11 cellular contexts compared by ENCODE assay signal in the genomic region with DNA sequence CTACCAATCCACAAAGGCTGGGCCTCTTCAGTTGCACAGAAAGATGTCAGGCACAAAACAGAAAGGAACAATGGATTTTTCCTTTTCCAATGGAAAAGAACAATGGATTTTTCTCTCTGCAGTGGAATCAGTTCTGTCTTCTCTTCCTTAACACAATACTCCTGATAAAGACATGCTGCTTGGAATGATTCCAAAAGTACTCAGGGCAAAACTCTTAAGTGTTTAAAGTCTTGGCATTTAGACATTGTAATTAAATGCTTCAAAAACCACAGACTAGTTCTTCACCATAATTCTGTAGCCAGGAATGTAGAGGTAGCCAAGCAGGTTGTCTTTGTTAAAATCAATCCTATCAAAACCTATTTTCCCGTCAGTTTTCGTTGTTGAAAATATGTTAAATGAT. TPM values are rescaled to one million over a fixed set of nuclear protein-coding genes. Genes with fewer than 3 reads are reported as not detected.
DNase-seq lines count a peak whose midpoint lies in the region; ATAC-seq, FAIRE-seq and TF ChIP-seq lines count a peak whose summit lies in the region.
"Had no signal": no experiment of that assay in that cellular context is flagged by ENCODE, and none has a peak within 500 bp of the region (broad histone marks: within the 10 kb centered on the region; RNA-seq: fewer than 3 reads in every experiment).

No MANE protein-coding gene starts in this region.

- no peaks in the 10 kb centered on the region for H3K27me3 ChIP-seq in bronchial epithelial cell (ENCODE audit: control insufficient read depth, insufficient read depth, low read length)
- H3K27me3 ChIP-seq in left lung = no peaks in the 10 kb centered on the region
- H3K27me3 ChIP-seq: sigmoid colon had no signal

- H3K36me3 ChIP-seq in bronchial epithelial cell (ENCODE audit: control insufficient read depth, insufficient read depth, low read length) (no peaks in the 10 kb centered on the region), left lung (peaks cover 0 to 5% of the 10 kb centered on the region in 2 donors)

- TF ChIP-seq CTCF in bronchial epithelial cell (IDR thresholded peaks at IDR 0.05; ENCODE audit: insufficient read depth, low read length, severe bottlenecking) (no peak), left lung (IDR thresholded peaks at IDR 0.05) (no peak)

- intact Hi-C loops in left lung (cut with DNase I) = no loop called here

- H3K4me1 ChIP-seq in left lung = peaks cover 4 to 52% of the 10 kb centered on the region in 2 donors

- H3K4me3 ChIP-seq in bronchial epithelial cell (ENCODE audit: low read depth, low read length) (no peak overlapping the region), left lung (no peak overlapping the region)
- H3K4me3 ChIP-seq: sigmoid colon had no signal

- H3K9me3 ChIP-seq in left lung = no peaks in the 10 kb centered on the region
- H3K9me3 ChIP-seq: sigmoid colon had no signal

- FAIRE-seq in bronchial epithelial cell (lab: Jason Lieb, UNC) = no peak

- ATAC-seq in left lung (peak; percentile 65), HG03108 (IDR thresholded peaks at IDR 0.05; ENCODE audit: unreplicated experiment) (no peak), HG03457 (IDR thresholded peaks at IDR 0.05; ENCODE audit: unreplicated experiment) (no peak)

- in situ Hi-C loops in Caki2 (cut with HindIII; ENCODE audit: low pct_unique_long_range_greater_than_20kb, low sequenced_read_pairs) = no loop called here

- H3K27ac ChIP-seq in left lung = no peak overlapping the region

- DNase-seq in Caki2 (ENCODE audit: low read depth) = peak; percentile 41
- peak; percentile 55 for DNase-seq in LoVo (ENCODE audit: low spot score)
- peak; percentile 53 for DNase-seq in bronchial epithelial cell (ENCODE audit: low read depth)
- no peak for DNase-seq in left lung
- DNase-seq in pons (ENCODE audit: low spot score) = no peak
- DNase-seq in iPS-NIHi7 (ENCODE audit: extremely low spot score) = no peak
- DNase-seq: activated B cell treated with CpG ODN at 0.5 μM for 24 hours; effector memory CD4-positive, alpha-beta T cell; sigmoid colon had no signal

RNA-seq across cellular contexts. Expression of a gene that starts 46.8 kb away (rescaled TPM):
- 1.2 TPM in 1 of 2 replicates, not detected in the other for total RNA-seq in Caki2 (2014; rRNA removed; shearing (Covaris generic); ENCODE audit: low replicate concordance)
- 0.13 and 0.26 TPM in 2 replicates for total RNA-seq in bronchial epithelial cell
- total RNA-seq in left lung = 1 to 10 TPM; 1.5 to 2.0 TPM

RNA-seq across cellular contexts. Expression of a gene that starts 47.4 kb away (rescaled TPM):
- 5.9 and 17.8 TPM in 2 replicates for total RNA-seq in Caki2 (2014; rRNA removed; shearing (Covaris generic); ENCODE audit: low replicate concordance)
- total RNA-seq in bronchial epithelial cell (9.2 and 12.7 TPM in 2 replicates), left lung (10 to 100 TPM; 49.0 to 53.9 TPM)

RNA-seq across cellular contexts. Expression of a gene that starts 47.6 kb away (rescaled TPM):
- total RNA-seq in Caki2 (2014; rRNA removed; shearing (Covaris generic); ENCODE audit: low replicate concordance) = 68.7 and 69.4 TPM in 2 replicates
- 11.3 and 21.3 TPM in 2 replicates for total RNA-seq in bronchial epithelial cell
- total RNA-seq in left lung = 10 to 100 TPM; 16.0 to 23.6 TPM

Comparison
In these comparisons a context has a peak if more than half of its experiments do, and no peak if none do; other contexts are left out.
1. DNase-seq: peak in Caki2 (single experiment), LoVo (single experiment) and bronchial epithelial cell (single experiment); none in left lung (0 of 2), pons (single experiment) and iPS-NIHi7 (single experiment).